In the genomic region with DNA sequence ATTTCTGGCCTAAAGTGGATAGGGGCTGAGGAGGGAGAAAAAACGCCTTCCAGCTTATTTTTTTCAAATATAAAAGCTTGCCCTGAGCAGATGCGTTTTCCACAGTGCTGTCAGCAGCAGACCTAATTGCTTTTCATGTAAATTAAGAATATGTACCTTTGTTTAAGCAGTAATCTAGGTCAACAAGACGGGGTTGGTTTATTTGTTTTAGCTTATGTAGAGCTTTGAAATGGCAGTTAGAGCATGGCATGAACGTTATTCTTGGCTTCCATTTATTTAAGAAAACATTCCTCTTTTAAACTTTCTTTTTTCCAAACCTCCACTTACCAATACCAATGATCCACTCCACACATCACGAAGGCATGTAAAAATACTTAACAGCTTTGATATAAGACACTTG, we compare ENCODE assay signal across 22 cellular contexts.
DNase-seq lines count a peak whose midpoint lies in the region; ATAC-seq and TF ChIP-seq lines count a peak whose summit lies in the region.
"Had no signal": no experiment of that assay in that cellular context is flagged by ENCODE, and none has a peak within 500 bp of the region (broad histone marks: within the 10 kb centered on the region; RNA-seq: fewer than 3 reads in every experiment).

No MANE protein-coding gene starts in this region.

- no peaks in the 10 kb centered on the region for H3K36me3 ChIP-seq in fibroblast of lung (ENCODE audit: control insufficient read depth, insufficient read depth, low read length)
- H3K36me3 ChIP-seq: pancreas, sigmoid colon had no signal

- no peak overlapping the region for H3K27ac Mint-ChIP-seq in CD14-positive monocyte
- H3K27ac Mint-ChIP-seq: memory B cell; naive thymus-derived CD4-positive, alpha-beta T cell had no signal

- no peak overlapping the region for H2AFZ ChIP-seq in fibroblast of lung (ENCODE audit: low read length)

- H3K27me3 ChIP-seq in fibroblast of lung (ENCODE audit: control insufficient read depth, insufficient read depth, low read length): no peaks in the 10 kb centered on the region
- H3K27me3 ChIP-seq: pancreas, sigmoid colon had no signal

- no peak overlapping the region for H3K9ac ChIP-seq in fibroblast of lung (ENCODE audit: insufficient read depth, low read length)

- DNase-seq in EH (ENCODE audit: low read depth): peak; percentile 6
- DNase-seq in NCI-H1436 treated with DMSO at 0.1 percent for 48 hours (lab: John Stamatoyannopoulos, UW): peak; percentile 75
- peak; percentile 88 for DNase-seq in NCI-H748 (lab: John Stamatoyannopoulos, UW; ENCODE audit: unreplicated experiment)
- peak; percentile 3 to 55 for DNase-seq in fibroblast of lung (ENCODE audit: low read depth in 2 of 2)
- no peak for DNase-seq in DMS 273 treated with DMSO at 0.1 percent for 48 hours (lab: John Stamatoyannopoulos, UW)
- DNase-seq in Right ventricle myocardium inferior (ENCODE audit: missing footprints): no peak
- DNase-seq in CD14-positive monocyte (ENCODE audit: low spot score): no peak
- DNase-seq: activated CD4-positive, alpha-beta T cell treated with anti-CD3 and anti-CD28 coated beads for 4 hours; central memory CD4-positive, alpha-beta T cell; erythroblast; Karpas-422; kidney glomerular epithelial cell; naive thymus-derived CD4-positive, alpha-beta T cell; NCI-H1694 treated with DMSO at 0.1 percent for 48 hours; pancreas; RPMI8226; sigmoid colon; stimulated activated CD4-positive, alpha-beta T cell treated with anti-CD3 and anti-CD28 coated beads, Interleukin-1b, Interleukin-23, amount 100 ng/mL, for 48 hours; stimulated activated naive CD8-positive, alpha-beta T cell treated with anti-CD3 and anti-CD28 coated beads, Interleukin-15, Interleukin-2, amounts not matched to agents 100 U/mL and 50 U/mL, for 24 hours; trophoblast cell had no signal

- peaks cover 0 to 15% (median 8%) of the 10 kb centered on the region in 7 donors for H3K9me3 Mint-ChIP-seq in CD14-positive monocyte

- no peaks in the 10 kb centered on the region for H4K20me1 ChIP-seq in fibroblast of lung (ENCODE audit: control insufficient read depth, extremely low read depth, insufficient read depth, low read length)

- H3K36me3 Mint-ChIP-seq in CD14-positive monocyte: no peaks in the 10 kb centered on the region
- H3K36me3 Mint-ChIP-seq: memory B cell; naive thymus-derived CD4-positive, alpha-beta T cell had no signal

- no peak overlapping the region for H3K4me2 ChIP-seq in fibroblast of lung (ENCODE audit: extremely low read depth, insufficient read depth, low read length)

- TF ChIP-seq CTCF in fibroblast of lung (conservative IDR thresholded peaks at IDR 0.05 in 1 of 2, IDR thresholded peaks at IDR 0.05 in 1 of 2; ENCODE audit: low read depth in 1 of 2, low read length in 2 of 2): no peak
- no peak for TF ChIP-seq CTCF in CD14-positive monocyte (IDR thresholded peaks at IDR 0.05)

- no peaks in the 10 kb centered on the region for H3K4me1 Mint-ChIP-seq in CD14-positive monocyte
- H3K4me1 Mint-ChIP-seq: memory B cell; naive thymus-derived CD4-positive, alpha-beta T cell had no signal

- H3K27ac ChIP-seq in fibroblast of lung (ENCODE audit: insufficient read depth, low read length): no peak overlapping the region
- H3K27ac ChIP-seq: pancreas, sigmoid colon had no signal

- H3K9me3 ChIP-seq in fibroblast of lung (ENCODE audit: control insufficient read depth, insufficient read depth, low read depth, low read length): no peaks in the 10 kb centered on the region
- H3K9me3 ChIP-seq: pancreas, sigmoid colon had no signal

- intact Hi-C loops in Right ventricle myocardium inferior (cut with DNase I): no loop called here
- intact Hi-C loops in CD14-positive monocyte (cut with micrococcal nuclease): no loop called here

- H3K4me1 ChIP-seq in fibroblast of lung (ENCODE audit: control insufficient read depth, extremely low read depth, insufficient read depth, low read length): no peaks in the 10 kb centered on the region
- H3K4me1 ChIP-seq: pancreas, sigmoid colon had no signal

- no peak overlapping the region for H3K4me3 ChIP-seq in fibroblast of lung (replicated peaks in 1 of 4; ENCODE audit: control extremely low read depth in 1 of 4, insufficient read depth in 1 of 4, low read depth in 3 of 4, low read length in 4 of 4)
- H3K4me3 ChIP-seq: pancreas, sigmoid colon had no signal

- no peaks in the 10 kb centered on the region for H3K27me3 Mint-ChIP-seq in CD14-positive monocyte (ENCODE audit: low read depth in 3 of 3)
- H3K27me3 Mint-ChIP-seq: memory B cell; naive thymus-derived CD4-positive, alpha-beta T cell had no signal

- no peak overlapping the region for H3K4me3 Mint-ChIP-seq in CD14-positive monocyte
- H3K4me3 Mint-ChIP-seq: memory B cell; naive thymus-derived CD4-positive, alpha-beta T cell had no signal

- ATAC-seq in Right ventricle myocardium inferior: no peak
- ATAC-seq in GM21825 (IDR thresholded peaks at IDR 0.05; ENCODE audit: unreplicated experiment): no peak
- ATAC-seq: naive thymus-derived CD4-positive, alpha-beta T cell; pancreas; stimulated activated naive CD8-positive, alpha-beta T cell treated with anti-CD3 and anti-CD28 coated beads, Interleukin-15, Interleukin-2, amounts not matched to agents 100 U/mL and 50 U/mL, for 24 hours had no signal

- no peaks in the 10 kb centered on the region for H3K79me2 ChIP-seq in fibroblast of lung (ENCODE audit: control insufficient read depth, insufficient read depth, low read length)

Comparison
In these comparisons a context has a peak if more than half of its experiments do, and no peak if none do; other contexts are left out.
1. DNase-seq: peak in EH (single experiment), NCI-H1436 treated with DMSO at 0.1 percent for 48 hours (single experiment), NCI-H748 (single experiment) and fibroblast of lung (2 of 2); none in DMS 273 treated with DMSO at 0.1 percent for 48 hours (single experiment), Right ventricle myocardium inferior (single experiment) and CD14-positive monocyte (single experiment).